26 cellular contexts compared by ENCODE assay signal in genomic region chr3:196298521-196298920, GRCh38. TPM values are rescaled to one million over a fixed set of nuclear protein-coding genes. Genes with fewer than 3 reads are reported as not detected.
A peak's percentile ranks its signal among the peaks of the same experiment; 100 is the strongest.
DNase-seq lines count a peak whose midpoint lies in the region; ATAC-seq and TF ChIP-seq lines count a peak whose summit lies in the region.
"Had no signal": no experiment of that assay in that cellular context is flagged by ENCODE, and none has a peak within 500 bp of the region (broad histone marks: within the 10 kb centered on the region; RNA-seq: fewer than 3 reads in every experiment).

No MANE protein-coding gene starts in this region.

- no peak overlapping the region for H2AFZ ChIP-seq in GM23338

- H3K9me3 Mint-ChIP-seq in nephron progenitor cell = no peaks in the 10 kb centered on the region
- H3K9me3 Mint-ChIP-seq in GM23338 = no peaks in the 10 kb centered on the region
- H3K9me3 Mint-ChIP-seq: CD14-positive monocyte; CD4-positive, CD25-positive, alpha-beta regulatory T cell; CD8-positive, alpha-beta memory T cell had no signal

- H3K9me3 ChIP-seq in tibial artery = no peaks in the 10 kb centered on the region
- H3K9me3 ChIP-seq: BE2C, BLaER1 had no signal

- H3K4me3 ChIP-seq in tibial artery = no peak overlapping the region
- no peak overlapping the region for H3K4me3 ChIP-seq in GM23338
- H3K4me3 ChIP-seq: BLaER1, GM12878 had no signal

- H3K4me2 ChIP-seq in GM23338 = no peak overlapping the region
- H3K4me2 ChIP-seq: BLaER1 had no signal

- H3K27ac ChIP-seq in tibial artery (no peak overlapping the region), GM23338 (ENCODE audit: low read depth) (no peak overlapping the region)
- H3K27ac ChIP-seq: BLaER1 had no signal

- DNase-seq in astrocyte of the hippocampus (ENCODE audit: low read depth, low spot score) (peak; percentile 15), left kidney (ENCODE audit: low read depth, low spot score) (peak; percentile 12), nephron progenitor cell (no peak), tibial artery (no peak), GM23338 (ENCODE audit: low spot score) (no peak)
- DNase-seq: 8988T; ACHN; BE2C; C1 segment of cervical spinal cord; CD4-positive, alpha-beta memory T cell; CD4-positive, CD25-positive, alpha-beta regulatory T cell; CD8-positive, alpha-beta memory T cell; COR-L47; DMS 273 treated with DMSO at 0.1 percent for 48 hours; DMS153; DMS53; DMS79; DND-41; EL; GDM1 had no signal

- H3K27me3 Mint-ChIP-seq in nephron progenitor cell (ENCODE audit: low read depth, poor library complexity) = peaks cover 4% of the 10 kb centered on the region
- H3K27me3 Mint-ChIP-seq in GM23338 (ENCODE audit: insufficient read depth, low read depth, poor library complexity) = peaks cover 5% of the 10 kb centered on the region
- H3K27me3 Mint-ChIP-seq: CD4-positive, alpha-beta memory T cell; CD4-positive, CD25-positive, alpha-beta regulatory T cell; CD8-positive, alpha-beta memory T cell had no signal

- no peaks in the 10 kb centered on the region for H4K20me1 ChIP-seq in GM23338 (replicated peaks; ENCODE audit: insufficient read depth)
- H4K20me1 ChIP-seq: BLaER1 had no signal

- no peaks in the 10 kb centered on the region for H3F3A ChIP-seq in GM23338 (replicated peaks; ENCODE audit: low read depth)

- peaks cover 48% of the 10 kb centered on the region for H3K36me3 Mint-ChIP-seq in nephron progenitor cell (ENCODE audit: low read depth)
- H3K36me3 Mint-ChIP-seq in GM23338 (ENCODE audit: low read depth) = peaks cover 8% of the 10 kb centered on the region; the same call in 2 of the 3 replicates

- peak overlapping the region; percentile 61 for H3K27ac Mint-ChIP-seq in nephron progenitor cell
- H3K27ac Mint-ChIP-seq in GM23338 = no peak overlapping the region
- H3K27ac Mint-ChIP-seq: CD14-positive monocyte; CD4-positive, alpha-beta memory T cell; CD4-positive, CD25-positive, alpha-beta regulatory T cell; CD8-positive, alpha-beta memory T cell had no signal

- H3K4me3 Mint-ChIP-seq in nephron progenitor cell (no peak overlapping the region), GM23338 (no peak overlapping the region)
- H3K4me3 Mint-ChIP-seq: CD14-positive monocyte; CD4-positive, alpha-beta memory T cell; CD4-positive, CD25-positive, alpha-beta regulatory T cell; CD8-positive, alpha-beta memory T cell had no signal

- TF ChIP-seq CTCF in nephron progenitor cell (IDR thresholded peaks at IDR 0.05) = no peak
- no peak for TF ChIP-seq CTCF in tibial artery (IDR thresholded peaks at IDR 0.05)
- TF ChIP-seq CTCF in GM23338 (conservative IDR thresholded peaks at IDR 0.05; ENCODE audit: low read depth in 2 of 2) = no peak

- H3K27me3 ChIP-seq in tibial artery (no peaks in the 10 kb centered on the region), GM23338 (ENCODE audit: insufficient read depth) (no peaks in the 10 kb centered on the region)
- H3K27me3 ChIP-seq: BE2C, BLaER1 had no signal

- no peaks in the 10 kb centered on the region for H3K9me2 ChIP-seq in GM23338 (ENCODE audit: insufficient read depth)

- peaks cover 0 to 12% (median 6%) of the 10 kb centered on the region in 3 donors for H3K36me3 ChIP-seq in tibial artery
- H3K36me3 ChIP-seq in GM23338 (ENCODE audit: insufficient read depth) = no peaks in the 10 kb centered on the region

- intact Hi-C loops in tibial artery (cut with DNase I; ENCODE audit: low total_unique reads) = no loop called here

- H3K4me1 ChIP-seq in tibial artery (no peaks in the 10 kb centered on the region), GM23338 (ENCODE audit: insufficient read depth) (no peaks in the 10 kb centered on the region)
- H3K4me1 ChIP-seq: BE2C had no signal

- H3K79me2 ChIP-seq in GM23338 (replicated peaks; ENCODE audit: insufficient read depth) = no peaks in the 10 kb centered on the region

- ATAC-seq in GM23338 = no peak
- ATAC-seq: GM12878 had no signal

- H3K4me1 Mint-ChIP-seq in nephron progenitor cell = no peaks in the 10 kb centered on the region
- H3K4me1 Mint-ChIP-seq in GM23338 = no peaks in the 10 kb centered on the region
- H3K4me1 Mint-ChIP-seq: CD8-positive, alpha-beta memory T cell had no signal

TF ChIP-seq in GM23338, 12 proteins besides CTCF, POLR2A, EP300 and RAD21:
- no peak for TF ChIP-seq ZNF331 (CRISPR knock-in tag; IDR thresholded peaks at IDR 0.05; ENCODE audit: low read depth)

RNA-seq across cellular contexts. Expression of gene PCYT1A, which starts 11.0 kb away (rescaled TPM):
- 27.0 and 35.8 TPM in 2 replicates for total RNA-seq in GM23338 (2014; rRNA removed; shearing (Covaris generic))
- 11.3 and 11.6 TPM in 2 replicates for polyA plus RNA-seq in GM23338 (2016; fragmentation: Nextera tagmentation; extraction: Ambion mirVana)

RNA-seq across cellular contexts. Expression of gene DYNLT2B, which starts 19.5 kb away (rescaled TPM):
- total RNA-seq in GM23338 (2014; rRNA removed; shearing (Covaris generic)) = 7.7 and 11.3 TPM in 2 replicates
- polyA plus RNA-seq in GM23338 (2016; fragmentation: Nextera tagmentation; extraction: Ambion mirVana) = 36.7 and 42.7 TPM in 2 replicates

RNA-seq across cellular contexts. Expression of gene TM4SF19, which starts 39.7 kb away (rescaled TPM):
- total RNA-seq in GM23338 (2014; rRNA removed; shearing (Covaris generic)) = not detected in 2 replicates
- 0.16 TPM in 1 of 2 replicates, not detected in the other for polyA plus RNA-seq in GM23338 (2016; fragmentation: Nextera tagmentation; extraction: Ambion mirVana)
- total RNA-seq: A673; CD4-positive, CD25-positive, alpha-beta regulatory T cell; G401; GM12878 had no signal
- polyA plus RNA-seq: AG04450 had no signal

Comparison
In these comparisons a context has a peak if more than half of its experiments do, and no peak if none do; other contexts are left out.
1. DNase-seq: peak in astrocyte of the hippocampus (single experiment) and left kidney (single experiment); none in nephron progenitor cell (single experiment), tibial artery (0 of 2) and GM23338 (single experiment).